ENCODE assay signal across 9 cellular contexts in genomic region chr16:62041401-62041800, GRCh38. TPM values are rescaled to one million over a fixed set of nuclear protein-coding genes. Genes with fewer than 3 reads are reported as not detected.
DNase-seq lines count a peak whose midpoint lies in the region; ATAC-seq and TF ChIP-seq lines count a peak whose summit lies in the region.
"Had no signal": no experiment of that assay in that cellular context is flagged by ENCODE, and none has a peak within 500 bp of the region (broad histone marks: within the 10 kb centered on the region; RNA-seq: fewer than 3 reads in every experiment).

No MANE protein-coding gene starts in this region.

- ATAC-seq in lower lobe of right lung: no peak
- ATAC-seq in HG02759 (IDR thresholded peaks at IDR 0.05; ENCODE audit: unreplicated experiment): no peak
- ATAC-seq in GM21447 (IDR thresholded peaks at IDR 0.05; ENCODE audit: unreplicated experiment): no peak
- ATAC-seq in GM18909 (IDR thresholded peaks at IDR 0.05; ENCODE audit: poor library complexity, unreplicated experiment): no peak
- no peak for ATAC-seq in activated CD8-positive, alpha-beta T cell treated with anti-CD3 and anti-CD28 coated beads for 36 hours

- POLR2A ChIA-PET in activated CD8-positive, alpha-beta T cell treated with anti-CD3 and anti-CD28 coated beads for 36 hours (lab: Charles Lee): no interaction called here

- TF ChIP-seq CTCF in WERI-Rb-1 (IDR thresholded peaks at IDR 0.05; ENCODE audit: low read depth, low read length) (peak; percentile 34; the same call in 1 of the 2 replicates), lower lobe of right lung (IDR thresholded peaks at IDR 0.05) (peak; percentile 37)
- TF ChIP-seq CTCF in activated CD8-positive, alpha-beta T cell treated with anti-CD3 and anti-CD28 coated beads for 36 hours (IDR thresholded peaks at IDR 0.05): no peak

- CTCF ChIA-PET in activated CD8-positive, alpha-beta T cell treated with anti-CD3 and anti-CD28 coated beads for 36 hours (lab: Charles Lee): no interaction called here

- H3K27me3 Mint-ChIP-seq in activated CD8-positive, alpha-beta T cell treated with anti-CD3 and anti-CD28 coated beads for 36 hours: peaks cover 8% of the 10 kb centered on the region

- H3K4me3 Mint-ChIP-seq in activated CD8-positive, alpha-beta T cell treated with anti-CD3 and anti-CD28 coated beads for 36 hours: no peak overlapping the region

- H3K9me3 Mint-ChIP-seq in activated CD8-positive, alpha-beta T cell treated with anti-CD3 and anti-CD28 coated beads for 36 hours: peaks cover 12% of the 10 kb centered on the region

- H3K36me3 ChIP-seq in WERI-Rb-1 (no peaks in the 10 kb centered on the region), lower lobe of right lung (no peaks in the 10 kb centered on the region)

- no peak overlapping the region for H3K4me3 ChIP-seq in Jurkat, Clone E6-1 (ENCODE audit: low read length)
- H3K4me3 ChIP-seq in WERI-Rb-1 (ENCODE audit: low read depth, low read length): no peak overlapping the region
- H3K4me3 ChIP-seq in lower lobe of right lung: no peak overlapping the region

- no peaks in the 10 kb centered on the region for H3K36me3 Mint-ChIP-seq in activated CD8-positive, alpha-beta T cell treated with anti-CD3 and anti-CD28 coated beads for 36 hours (ENCODE audit: low read depth)

- H3K4me1 Mint-ChIP-seq in activated CD8-positive, alpha-beta T cell treated with anti-CD3 and anti-CD28 coated beads for 36 hours (ENCODE audit: low read depth): no peaks in the 10 kb centered on the region

- H3K4me1 ChIP-seq in lower lobe of right lung: no peaks in the 10 kb centered on the region

- H3K27ac ChIP-seq in WERI-Rb-1 (no peak overlapping the region), lower lobe of right lung (no peak overlapping the region)

- peak; percentile 42 for DNase-seq in DMS153 (lab: John Stamatoyannopoulos, UW)
- DNase-seq in Jurkat, Clone E6-1 (ENCODE audit: low read depth, low spot score): peak; percentile 16
- no peak for DNase-seq in WERI-Rb-1
- no peak for DNase-seq in lower lobe of right lung
- no peak for DNase-seq in activated CD8-positive, alpha-beta T cell treated with anti-CD3 and anti-CD28 coated beads for 36 hours
- DNase-seq: activated CD8-positive, alpha-beta memory T cell treated with anti-CD3 and anti-CD28 coated beads, Interleukin-2, amount 50 U/mL, for 4 hours had no signal

- intact Hi-C loops in lower lobe of right lung (cut with DNase I): no loop called here
- intact Hi-C loops in activated CD8-positive, alpha-beta T cell treated with anti-CD3 and anti-CD28 coated beads for 36 hours (cut with micrococcal nuclease): no loop called here

- no peak overlapping the region for H3K27ac Mint-ChIP-seq in activated CD8-positive, alpha-beta T cell treated with anti-CD3 and anti-CD28 coated beads for 36 hours

- H3K9me3 ChIP-seq in WERI-Rb-1 (ENCODE audit: severe bottlenecking) (no peaks in the 10 kb centered on the region), lower lobe of right lung (no peaks in the 10 kb centered on the region)

- peaks cover 47% of the 10 kb centered on the region for H3K27me3 ChIP-seq in WERI-Rb-1 (ENCODE audit: insufficient read depth, low read depth, severe bottlenecking)
- H3K27me3 ChIP-seq in lower lobe of right lung (ENCODE audit: low read depth): peaks cover 11% of the 10 kb centered on the region

RNA-seq across cellular contexts. Expression of gene CDH8, which starts 5.2 kb away (rescaled TPM):
- polyA plus RNA-seq in Jurkat, Clone E6-1 (2012; ENCODE audit: insufficient read depth, insufficient read length): not detected
- total RNA-seq in lower lobe of right lung: 0.71 TPM
- not detected for total RNA-seq in activated CD8-positive, alpha-beta T cell treated with anti-CD3 and anti-CD28 coated beads for 36 hours

Comparison
In these comparisons a context has a peak if more than half of its experiments do, and no peak if none do; other contexts are left out.
1. DNase-seq: peak in DMS153 (single experiment) and Jurkat, Clone E6-1 (single experiment); none in WERI-Rb-1 (single experiment), lower lobe of right lung (single experiment) and activated CD8-positive, alpha-beta T cell treated with anti-CD3 and anti-CD28 coated beads for 36 hours (single experiment).